1 cellular context compared by ENCODE assay signal in the genomic region with DNA sequence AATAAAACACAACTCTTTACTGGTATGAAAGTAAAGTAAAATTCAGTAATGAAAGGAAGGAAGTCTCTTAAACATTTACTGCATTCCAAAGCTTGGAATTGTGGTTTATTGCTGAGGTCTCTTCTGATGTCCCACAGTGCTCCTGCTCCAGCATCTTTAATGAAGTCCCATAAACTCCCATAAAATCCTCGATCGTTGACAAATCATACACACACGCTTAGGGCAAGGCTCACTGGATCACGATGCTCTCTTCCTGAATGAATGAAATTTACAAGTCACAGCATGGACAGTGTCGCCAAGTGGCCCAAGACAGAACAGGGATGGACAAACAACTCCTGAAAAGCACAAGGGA.
TF ChIP-seq lines count a peak whose summit lies in the region.

No MANE protein-coding gene starts in this region.

TF ChIP-seq in H1, 55 proteins besides CTCF, POLR2A, EP300 and RAD21:
- TF ChIP-seq CEBPB (IDR thresholded peaks at IDR 0.05; ENCODE audit: low read depth, low read length): no peak
